ENCODE assay signal across 1 cellular context in genomic region chr20:62427172-62428007, GRCh38.
TF ChIP-seq lines count a peak whose summit lies in the region.

Gene RBBP8NL, minus strand, starts transcription at chr20:62427539. Its CDS starts 7,892 bp downstream, at chr20:62419647.

TF ChIP-seq in H1, 55 proteins besides CTCF, POLR2A, EP300 and RAD21 (continued from another document):
- TF ChIP-seq GABPA (IDR thresholded peaks at IDR 0.05; ENCODE audit: borderline replicate concordance, insufficient read depth, low read length) = peak; percentile 74; the same call in 1 of the 2 replicates
- TF ChIP-seq TAF1 (IDR thresholded peaks at IDR 0.05; ENCODE audit: low read depth, low read length) = 0 out of 2 replicates have a peak, but pooled peaks have one; percentile 26
- peak; percentile 18; the same call in 1 of the 2 replicates for TF ChIP-seq TCF12 (IDR thresholded peaks at IDR 0.05; ENCODE audit: low read depth, low read length)
- TF ChIP-seq JUN (IDR thresholded peaks at IDR 0.05; ENCODE audit: low read depth, low read length) = no peak
- peak; percentile 43; the same call in 1 of the 2 replicates for TF ChIP-seq E2F6 (IDR thresholded peaks at IDR 0.05)
- TF ChIP-seq ASH2L (IDR thresholded peaks at IDR 0.05; ENCODE audit: low read length) = peak; percentile 87
- peak; percentile 25 to 56; a peak in 1 of 4 replicates for TF ChIP-seq SIN3A (conservative IDR thresholded peaks at IDR 0.05 in 1 of 2, IDR thresholded peaks at IDR 0.05 in 1 of 2; ENCODE audit: low read depth in 1 of 2, low read length in 2 of 2)
- no peak for TF ChIP-seq MAFK (IDR thresholded peaks at IDR 0.05; ENCODE audit: low read depth, low read length)
- peak; percentile 88 for TF ChIP-seq SP1 (IDR thresholded peaks at IDR 0.05; ENCODE audit: low read depth, low read length)
- peak; percentile 97 for TF ChIP-seq CTBP2 (IDR thresholded peaks at IDR 0.05; ENCODE audit: borderline replicate concordance, insufficient read depth, insufficient read length, low read length)
- TF ChIP-seq TBP (IDR thresholded peaks at IDR 0.05; ENCODE audit: low read depth, low read length) = peak; percentile 66; the same call in 1 of the 2 replicates
- no peak for TF ChIP-seq TAF7 (optimal IDR thresholded peaks at IDR 0.05; ENCODE audit: borderline replicate concordance, low read depth, low read length)
- no peak for TF ChIP-seq SUZ12 (IDR thresholded peaks at IDR 0.05; ENCODE audit: low read length)
TF ChIP-seq in H1: peak in this region for 13.
